In the genomic region with DNA sequence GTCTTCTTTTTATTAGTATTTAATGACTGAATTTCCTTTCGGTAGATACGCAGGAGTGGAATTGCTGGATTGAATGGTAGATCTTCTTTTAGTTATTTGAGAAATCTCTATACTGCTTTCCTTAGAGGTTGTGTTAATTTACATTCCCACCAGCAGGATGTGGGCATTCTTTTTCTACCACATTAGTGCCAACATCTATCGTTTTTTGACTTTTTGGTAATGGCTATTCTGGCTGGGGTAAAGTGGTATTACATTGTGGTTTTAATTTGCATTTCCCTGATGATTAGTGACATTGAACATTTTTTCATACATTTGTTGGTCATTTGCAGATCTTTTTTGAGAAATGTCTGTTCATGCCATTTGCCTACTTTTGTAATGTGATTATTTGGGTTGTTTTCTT, we compare ENCODE assay signal across 27 cellular contexts. TPM values are rescaled to one million over a fixed set of nuclear protein-coding genes. Genes with fewer than 3 reads are reported as not detected.
"Had no signal": no experiment of that assay in that cellular context is flagged by ENCODE, and none has a peak within 500 bp of the region (broad histone marks: within the 10 kb centered on the region; RNA-seq: fewer than 3 reads in every experiment).

No MANE protein-coding gene starts in this region.

- H3K27ac ChIP-seq: colonic mucosa, gastrocnemius medialis, hepatocyte, right atrium auricular region, thoracic aorta had no signal

- H3K4me1 ChIP-seq: colonic mucosa, gastrocnemius medialis, right atrium auricular region had no signal

- H3K27me3 Mint-ChIP-seq: central memory CD8-positive, alpha-beta T cell; naive B cell had no signal

- DNase-seq: activated CD4-positive, alpha-beta T cell treated with anti-CD3 and anti-CD28 coated beads for 48 hours; activated CD4-positive, alpha-beta T cell treated with anti-CD3 and anti-CD28 coated beads, Interleukin-2, amount 50 U/mL, for 48 hours; activated CD8-positive, alpha-beta memory T cell treated with anti-CD3 and anti-CD28 coated beads for 24 hours; activated naive CD4-positive, alpha-beta T cell; activated T-cell treated with anti-CD3 and anti-CD28 coated beads, Interleukin-2, amount 50 U/mL, for 1 hour; colonic mucosa; effector CD8-positive, alpha-beta T cell; gastrocnemius medialis; left cardiac atrium; left ventricle myocardium superior; mammary epithelial cell; naive B cell; nephron progenitor cell; nucleus accumbens; stimulated activated CD4-positive, alpha-beta T cell treated with anti-CD3 and anti-CD28 coated beads, Interleukin-15, amount 100 ng/mL, for 24 hours; stimulated activated CD4-positive, alpha-beta T cell treated with anti-CD3 and anti-CD28 coated beads, Interleukin-2, amount 100 ng/mL, for 24 hours; stimulated activated naive CD4-positive, alpha-beta T cell treated with Interleukin-2 at 50 U/mL for 16 hours had no signal

- H2AFZ ChIP-seq: hepatocyte had no signal

- H3K79me2 ChIP-seq: hepatocyte had no signal

- H3K4me2 ChIP-seq: hepatocyte had no signal

- H3K36me3 ChIP-seq: colonic mucosa, gastrocnemius medialis, right atrium auricular region, thoracic aorta had no signal

- H3K36me3 Mint-ChIP-seq: activated naive CD4-positive, alpha-beta T cell treated with anti-CD3 and anti-CD28 coated beads, Interleukin-2, amount 50 U/mL, for 72 hours; mesothelial cell of epicardium; naive B cell had no signal

- H3K27ac Mint-ChIP-seq: activated naive CD4-positive, alpha-beta T cell treated with anti-CD3 and anti-CD28 coated beads, Interleukin-2, amount 50 U/mL, for 72 hours; mesothelial cell of epicardium; nephron progenitor cell had no signal

- H3K9me3 ChIP-seq: colonic mucosa, gastrocnemius medialis, right atrium auricular region, thoracic aorta had no signal

- FAIRE-seq: bronchial epithelial cell, keratinocyte, urothelium cell line had no signal

- H3K4me3 Mint-ChIP-seq: central memory CD8-positive, alpha-beta T cell; mesothelial cell of epicardium; naive B cell; nephron progenitor cell had no signal

- H3K9me3 Mint-ChIP-seq: activated naive CD4-positive, alpha-beta T cell treated with anti-CD3 and anti-CD28 coated beads, Interleukin-2, amount 50 U/mL, for 72 hours; central memory CD8-positive, alpha-beta T cell; naive B cell; nephron progenitor cell had no signal

- H3K4me3 ChIP-seq: colonic mucosa, gastrocnemius medialis, hepatocyte, right atrium auricular region, thoracic aorta had no signal

- ATAC-seq: gastrocnemius medialis, left cardiac atrium, left ventricle myocardium superior had no signal

- H3K27me3 ChIP-seq: colonic mucosa, gastrocnemius medialis, hepatocyte, right atrium auricular region had no signal

RNA-seq across cellular contexts. Expression of a gene that starts 37.1 kb away (rescaled TPM):
- total RNA-seq: epithelial cell of proximal tubule had no signal
